ENCODE assay signal across 37 cellular contexts in genomic region chr16:20301840-20302239, GRCh38. TPM values are rescaled to one million over a fixed set of nuclear protein-coding genes. Genes with fewer than 3 reads are reported as not detected.
"Had no signal": no experiment of that assay in that cellular context is flagged by ENCODE, and none has a peak within 500 bp of the region (broad histone marks: within the 10 kb centered on the region; RNA-seq: fewer than 3 reads in every experiment).

No MANE protein-coding gene starts in this region.

- FAIRE-seq: urothelium cell line had no signal

- H3K27ac ChIP-seq: ascending aorta, brain microvascular endothelial cell, heart left ventricle, neutrophil, ovary, skin epidermis, thoracic aorta had no signal

- ATAC-seq: esophagus mucosa; heart left ventricle; left ventricle myocardium superior; sciatic nerve; stimulated activated effector memory CD8-positive, alpha-beta T cell treated with anti-CD3 and anti-CD28 coated beads, Interleukin-12 subunit alpha, Interleukin-12 subunit beta, amount 100 ng/mL, for 72 hours had no signal

- H3K36me3 Mint-ChIP-seq: activated CD4-positive, alpha-beta memory T cell treated with anti-CD3 and anti-CD28 coated beads for 36 hours; activated naive CD8-positive, alpha-beta T cell treated with anti-CD3 and anti-CD28 coated beads, Interleukin-2, amount 10 ng/mL, durations not matched to agents 7 days and 5 days; naive B cell; stimulated activated effector memory CD8-positive, alpha-beta T cell treated with anti-CD3 and anti-CD28 coated beads, Interleukin-12 subunit alpha, Interleukin-12 subunit beta, amount 100 ng/mL, for 72 hours had no signal

- H3K9me3 Mint-ChIP-seq: activated CD4-positive, alpha-beta memory T cell treated with anti-CD3 and anti-CD28 coated beads for 36 hours; activated naive CD4-positive, alpha-beta T cell treated with anti-CD3 and anti-CD28 coated beads for 36 hours; activated naive CD8-positive, alpha-beta T cell treated with anti-CD3 and anti-CD28 coated beads, Interleukin-2, amount 10 ng/mL, durations not matched to agents 7 days and 5 days; activated T-helper 1 cell treated with anti-CD3 and anti-CD28 coated beads, Interleukin-12 subunit alpha, Interleukin-12 subunit beta, Interleukin-2, Interleukin-4 antibody, amounts not matched to agents 30 ng/mL and 10 ng/mL and 1 ng/mL, durations not matched to agents 14 hours and 24 hours and 36 hours; nephron progenitor cell; stimulated activated effector memory CD8-positive, alpha-beta T cell treated with anti-CD3 and anti-CD28 coated beads, Interleukin-12 subunit alpha, Interleukin-12 subunit beta, amount 100 ng/mL, for 72 hours had no signal

- H3K36me3 ChIP-seq: ascending aorta, brain microvascular endothelial cell, heart left ventricle, neutrophil, ovary, thoracic aorta had no signal

- H3K4me1 Mint-ChIP-seq: activated naive CD8-positive, alpha-beta T cell treated with anti-CD3 and anti-CD28 coated beads, Interleukin-2, amount 10 ng/mL, durations not matched to agents 7 days and 5 days; naive B cell; nephron progenitor cell had no signal

- H3K4me3 Mint-ChIP-seq: activated CD4-positive, alpha-beta memory T cell treated with anti-CD3 and anti-CD28 coated beads for 36 hours; activated naive CD4-positive, alpha-beta T cell treated with anti-CD3 and anti-CD28 coated beads for 36 hours; activated naive CD8-positive, alpha-beta T cell treated with anti-CD3 and anti-CD28 coated beads, Interleukin-2, amount 10 ng/mL, durations not matched to agents 7 days and 5 days; activated T-helper 1 cell treated with anti-CD3 and anti-CD28 coated beads, Interleukin-12 subunit alpha, Interleukin-12 subunit beta, Interleukin-2, Interleukin-4 antibody, amounts not matched to agents 30 ng/mL and 10 ng/mL and 1 ng/mL, durations not matched to agents 14 hours and 24 hours and 36 hours; nephron progenitor cell; stimulated activated effector memory CD8-positive, alpha-beta T cell treated with anti-CD3 and anti-CD28 coated beads, Interleukin-12 subunit alpha, Interleukin-12 subunit beta, amount 100 ng/mL, for 72 hours; stimulated activated naive CD8-positive, alpha-beta T cell treated with anti-CD3 and anti-CD28 coated beads, Interleukin-15, Interleukin-2, amounts not matched to agents 100 ng/mL and 50 ng/mL, for 24 hours had no signal

- DNase-seq: activated CD4-positive, alpha-beta memory T cell treated with anti-CD3 and anti-CD28 coated beads for 36 hours; activated CD4-positive, alpha-beta T cell treated with anti-CD3 and anti-CD28 coated beads for 4 hours; activated CD4-positive, CD25-positive, alpha-beta regulatory T cell; activated CD8-positive, alpha-beta memory T cell treated with anti-CD3 and anti-CD28 coated beads, Interleukin-2, amount 50 U/mL, for 4 hours; activated effector memory CD4-positive, alpha-beta T cell treated with anti-CD3 and anti-CD28 coated beads, Interleukin-2, amount 50 U/mL, for 16 hours; activated naive CD4-positive, alpha-beta T cell treated with anti-CD3 and anti-CD28 coated beads for 36 hours; activated naive CD8-positive, alpha-beta T cell treated with anti-CD3 and anti-CD28 coated beads, Interleukin-2, amount 10 ng/mL, durations not matched to agents 7 days and 5 days; activated T-cell treated with anti-CD3 and anti-CD28 coated beads, Interleukin-2, amount 50 U/mL, for 1 hour; brain microvascular endothelial cell; foreskin fibroblast; heart left ventricle; hypothalamus; kidney glomerular epithelial cell; left ventricle myocardium superior; naive B cell; nephron progenitor cell; ovary; stimulated activated CD4-positive, alpha-beta T cell treated with anti-CD3 and anti-CD28 coated beads, Interleukin-4, amount 100 ng/mL, for 24 hours; T-helper 2 cell; trophoblast cell had no signal

- H3K27me3 ChIP-seq: ascending aorta, brain microvascular endothelial cell, ovary had no signal

- H3K27ac Mint-ChIP-seq: activated CD4-positive, alpha-beta memory T cell treated with anti-CD3 and anti-CD28 coated beads for 36 hours; activated naive CD4-positive, alpha-beta T cell treated with anti-CD3 and anti-CD28 coated beads for 36 hours; activated naive CD8-positive, alpha-beta T cell treated with anti-CD3 and anti-CD28 coated beads, Interleukin-2, amount 10 ng/mL, durations not matched to agents 7 days and 5 days; activated T-helper 1 cell treated with anti-CD3 and anti-CD28 coated beads, Interleukin-12 subunit alpha, Interleukin-12 subunit beta, Interleukin-2, Interleukin-4 antibody, amounts not matched to agents 30 ng/mL and 10 ng/mL and 1 ng/mL, durations not matched to agents 14 hours and 24 hours and 36 hours; naive B cell; nephron progenitor cell; progenitor cell of endocrine pancreas; stimulated activated effector memory CD8-positive, alpha-beta T cell treated with anti-CD3 and anti-CD28 coated beads, Interleukin-12 subunit alpha, Interleukin-12 subunit beta, amount 100 ng/mL, for 72 hours; stimulated activated naive CD8-positive, alpha-beta T cell treated with anti-CD3 and anti-CD28 coated beads, Interleukin-15, Interleukin-2, amounts not matched to agents 100 ng/mL and 50 ng/mL, for 24 hours had no signal

- H3K4me1 ChIP-seq: ascending aorta, heart left ventricle had no signal

- H3K9me3 ChIP-seq: ascending aorta, heart left ventricle, neutrophil, ovary, thoracic aorta had no signal

- H3K4me3 ChIP-seq: ascending aorta, heart left ventricle, ovary, skin epidermis, thoracic aorta had no signal

RNA-seq across cellular contexts. Expression of gene GP2, which starts 25.5 kb away (rescaled TPM):
- total RNA-seq: activated CD4-positive, alpha-beta memory T cell treated with anti-CD3 and anti-CD28 coated beads for 36 hours; activated CD8-positive, alpha-beta memory T cell treated with anti-CD3 and anti-CD28 coated beads for 36 hours; activated naive CD4-positive, alpha-beta T cell treated with anti-CD3 and anti-CD28 coated beads for 36 hours; activated naive CD8-positive, alpha-beta T cell treated with anti-CD3 and anti-CD28 coated beads, Interleukin-2, amount 10 ng/mL, durations not matched to agents 7 days and 5 days; activated T-helper 1 cell treated with anti-CD3 and anti-CD28 coated beads, Interleukin-12 subunit alpha, Interleukin-12 subunit beta, Interleukin-2, Interleukin-4 antibody, amounts not matched to agents 30 ng/mL and 10 ng/mL and 1 ng/mL, durations not matched to agents 14 hours and 24 hours and 36 hours; cardiac septum; cerebellum; esophagus mucosa; left ventricle myocardium superior; lung microvascular endothelial cell; renal cortical epithelial cell; subcutaneous adipose tissue had no signal
- polyA plus RNA-seq: ovary had no signal

RNA-seq across cellular contexts. Expression of gene UMOD, which starts 50.7 kb away (rescaled TPM):
- total RNA-seq: activated CD4-positive, alpha-beta memory T cell treated with anti-CD3 and anti-CD28 coated beads for 36 hours; activated CD8-positive, alpha-beta memory T cell treated with anti-CD3 and anti-CD28 coated beads for 36 hours; activated naive CD4-positive, alpha-beta T cell treated with anti-CD3 and anti-CD28 coated beads for 36 hours; activated naive CD8-positive, alpha-beta T cell treated with anti-CD3 and anti-CD28 coated beads, Interleukin-2, amount 10 ng/mL, durations not matched to agents 7 days and 5 days; activated T-helper 1 cell treated with anti-CD3 and anti-CD28 coated beads, Interleukin-12 subunit alpha, Interleukin-12 subunit beta, Interleukin-2, Interleukin-4 antibody, amounts not matched to agents 30 ng/mL and 10 ng/mL and 1 ng/mL, durations not matched to agents 14 hours and 24 hours and 36 hours; ascending aorta; cardiac septum; cerebellum; esophagus mucosa; heart left ventricle; left ventricle myocardium superior; lung microvascular endothelial cell; ovary; progenitor cell of endocrine pancreas; renal cortical epithelial cell; sciatic nerve; subcutaneous adipose tissue; thoracic aorta had no signal
- polyA plus RNA-seq: heart left ventricle, ovary had no signal
